Comparison of ENCODE assay signal across 1 cellular context in the genomic region with DNA sequence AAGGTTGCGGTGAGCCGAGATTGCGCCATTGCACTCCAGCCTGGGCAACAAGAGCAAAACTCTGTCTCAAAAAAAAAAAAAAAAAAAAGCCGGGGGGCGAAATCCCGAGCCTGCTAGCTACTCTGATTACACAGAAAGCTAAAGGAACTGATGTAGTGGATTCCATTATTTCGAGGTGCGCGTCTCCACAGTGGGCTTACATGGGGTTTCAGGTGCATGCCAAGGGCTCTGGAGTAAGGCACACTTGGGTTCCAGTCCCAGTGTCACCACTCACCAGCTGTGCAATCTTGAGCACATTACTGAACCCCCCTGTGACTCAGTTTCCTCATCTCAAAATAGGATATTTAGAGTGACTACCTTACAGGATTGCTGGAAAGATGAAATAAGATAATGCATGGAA.
TF ChIP-seq lines count a peak whose summit lies in the region.

No MANE protein-coding gene starts in this region.

TF ChIP-seq in H1, 55 proteins besides CTCF, POLR2A, EP300 and RAD21:
- TF ChIP-seq PHF8 (conservative IDR thresholded peaks at IDR 0.05; ENCODE audit: low read depth, low read length) = no peak
- no peak for TF ChIP-seq TAF1 (IDR thresholded peaks at IDR 0.05; ENCODE audit: low read depth, low read length)
- TF ChIP-seq GABPA (IDR thresholded peaks at IDR 0.05; ENCODE audit: borderline replicate concordance, insufficient read depth, low read length) = no peak
- TF ChIP-seq TCF12 (IDR thresholded peaks at IDR 0.05; ENCODE audit: low read depth, low read length) = no peak
- TF ChIP-seq, protein P1, sequence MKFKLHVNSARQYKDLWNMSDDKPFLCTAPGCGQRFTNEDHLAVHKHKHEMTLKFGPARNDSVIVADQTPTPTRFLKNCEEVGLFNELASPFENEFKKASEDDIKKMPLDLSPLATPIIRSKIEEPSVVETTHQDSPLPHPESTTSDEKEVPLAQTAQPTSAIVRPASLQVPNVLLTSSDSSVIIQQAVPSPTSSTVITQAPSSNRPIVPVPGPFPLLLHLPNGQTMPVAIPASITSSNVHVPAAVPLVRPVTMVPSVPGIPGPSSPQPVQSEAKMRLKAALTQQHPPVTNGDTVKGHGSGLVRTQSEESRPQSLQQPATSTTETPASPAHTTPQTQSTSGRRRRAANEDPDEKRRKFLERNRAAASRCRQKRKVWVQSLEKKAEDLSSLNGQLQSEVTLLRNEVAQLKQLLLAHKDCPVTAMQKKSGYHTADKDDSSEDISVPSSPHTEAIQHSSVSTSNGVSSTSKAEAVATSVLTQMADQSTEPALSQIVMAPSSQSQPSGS (IDR thresholded peaks at IDR 0.05; ENCODE audit: low read length) = no peak
- TF ChIP-seq KDM5A (IDR thresholded peaks at IDR 0.05; ENCODE audit: low read length) = no peak
- no peak for TF ChIP-seq FOSL1 (IDR thresholded peaks at IDR 0.05; ENCODE audit: insufficient read depth, low read depth, low read length)
- TF ChIP-seq HDAC6 (IDR thresholded peaks at IDR 0.05; ENCODE audit: low read depth, low read length) = no peak
- no peak for TF ChIP-seq CBX5 (IDR thresholded peaks at IDR 0.05; ENCODE audit: low read depth, low read length)
- TF ChIP-seq CEBPB (IDR thresholded peaks at IDR 0.05; ENCODE audit: low read depth, low read length) = no peak
- TF ChIP-seq JUND (IDR thresholded peaks at IDR 0.05; ENCODE audit: low read length) = no peak
- no peak for TF ChIP-seq JUN (IDR thresholded peaks at IDR 0.05; ENCODE audit: low read depth, low read length)
- no peak for TF ChIP-seq HDAC2 (IDR thresholded peaks at IDR 0.05; ENCODE audit: borderline replicate concordance in 1 of 2, low read depth in 2 of 2, low read length in 2 of 2)
- no peak for TF ChIP-seq TBP (IDR thresholded peaks at IDR 0.05; ENCODE audit: low read depth, low read length)
- no peak for TF ChIP-seq RBBP5 (IDR thresholded peaks at IDR 0.05; ENCODE audit: borderline replicate concordance, low read depth, low read length)
- TF ChIP-seq NANOG (IDR thresholded peaks at IDR 0.05; ENCODE audit: insufficient read depth, low read depth, low read length, poor library complexity, severe bottlenecking) = no peak
- TF ChIP-seq BRCA1 (IDR thresholded peaks at IDR 0.05; ENCODE audit: low read depth, low read length) = no peak
- no peak for TF ChIP-seq EZH2 (IDR thresholded peaks at IDR 0.05; ENCODE audit: low read depth, low read length, severe bottlenecking)
- no peak for TF ChIP-seq MAX (IDR thresholded peaks at IDR 0.05)
- no peak for TF ChIP-seq SP2 (IDR thresholded peaks at IDR 0.05; ENCODE audit: low read length)
